8 cellular contexts compared by ENCODE assay signal in genomic region chr10:73218466-73219191, GRCh38. TPM values are rescaled to one million over a fixed set of nuclear protein-coding genes. Genes with fewer than 3 reads are reported as not detected.
DNase-seq lines count a peak whose midpoint lies in the region; ATAC-seq and TF ChIP-seq lines count a peak whose summit lies in the region.

No MANE protein-coding gene starts in this region.

- H3K4me3 ChIP-seq in A673 (ENCODE audit: low read depth, low read length, poor library complexity, severe bottlenecking), result no peak overlapping the region
- H3K4me3 ChIP-seq in GM12875 (ENCODE audit: low read depth, low read length), result no peak overlapping the region
- H3K4me3 ChIP-seq in OCI-LY3 (ENCODE audit: low read length), result no peak overlapping the region
- H3K4me3 ChIP-seq in fibroblast of lung (replicated peaks in 1 of 4; ENCODE audit: control extremely low read depth in 1 of 4, insufficient read depth in 1 of 4, low read depth in 3 of 4, low read length in 4 of 4), result no peak overlapping the region
- H3K4me3 ChIP-seq in MG63, result no peak overlapping the region
- no peak overlapping the region for H3K4me3 ChIP-seq in CD8-positive, alpha-beta memory T cell (ENCODE audit: low read length)

- CTCF ChIA-PET in A673 (lab: Charles Lee), result interaction anchor here (0.6 kb wide), 1 partner anchor 333 kb away, joined by 4 read pairs; no protein-coding TSS in a partner anchor
- CTCF ChIA-PET in CD8-positive, alpha-beta memory T cell (lab: Charles Lee), result no interaction called here

- H3K27me3 Mint-ChIP-seq in CD8-positive, alpha-beta memory T cell, result no peaks in the 10 kb centered on the region

- H3K4me3 Mint-ChIP-seq in CD8-positive, alpha-beta memory T cell, result no peak overlapping the region

- H3K4me2 ChIP-seq in OCI-LY3 (ENCODE audit: low read length) (no peak overlapping the region), fibroblast of lung (ENCODE audit: extremely low read depth, insufficient read depth, low read length) (no peak overlapping the region)

- H3K4me1 Mint-ChIP-seq in CD8-positive, alpha-beta memory T cell, result no peaks in the 10 kb centered on the region

- ATAC-seq in GM19328 (IDR thresholded peaks at IDR 0.05; ENCODE audit: unreplicated experiment), result no peak

- peaks cover 9% of the 10 kb centered on the region for H3K36me3 ChIP-seq in A673 (ENCODE audit: insufficient read depth, low read length, poor library complexity, severe bottlenecking)
- peaks cover 9% of the 10 kb centered on the region for H3K36me3 ChIP-seq in OCI-LY3 (replicated peaks; ENCODE audit: low read depth, low read length)
- no peaks in the 10 kb centered on the region for H3K36me3 ChIP-seq in fibroblast of lung (ENCODE audit: control insufficient read depth, insufficient read depth, low read length)
- H3K36me3 ChIP-seq in MG63, result peaks cover 5% of the 10 kb centered on the region
- H3K36me3 ChIP-seq in CD8-positive, alpha-beta memory T cell (ENCODE audit: insufficient read depth, low read length), result no peaks in the 10 kb centered on the region

- TF ChIP-seq CTCF in A673 (conservative IDR thresholded peaks at IDR 0.05; ENCODE audit: low read depth, low read length) (peak; percentile 73), GM12875 (IDR thresholded peaks at IDR 0.05; ENCODE audit: borderline replicate concordance, insufficient read depth, low read depth, low read length) (peak; percentile 50; the same call in 1 of the 2 replicates), OCI-LY3 (IDR thresholded peaks at IDR 0.05; ENCODE audit: low read depth, low read length) (peak; percentile 39), fibroblast of lung (conservative IDR thresholded peaks at IDR 0.05 in 1 of 2, IDR thresholded peaks at IDR 0.05 in 1 of 2; ENCODE audit: low read depth in 1 of 2, low read length in 2 of 2) (peak; percentile 16 to 45)

- H3K27ac ChIP-seq in A673 (ENCODE audit: low read depth, low read length, poor library complexity, severe bottlenecking) (no peak overlapping the region), OCI-LY3 (ENCODE audit: low read length) (no peak overlapping the region), fibroblast of lung (ENCODE audit: insufficient read depth, low read length) (no peak overlapping the region)
- no peak overlapping the region for H3K27ac ChIP-seq in CD8-positive, alpha-beta memory T cell (ENCODE audit: low read depth, low read length)

- H2AFZ ChIP-seq in OCI-LY3 (ENCODE audit: low read depth, low read length) (no peak overlapping the region), fibroblast of lung (ENCODE audit: low read length) (no peak overlapping the region)

- no peaks in the 10 kb centered on the region for H3K79me2 ChIP-seq in OCI-LY3 (ENCODE audit: low read length)
- H3K79me2 ChIP-seq in fibroblast of lung (ENCODE audit: control insufficient read depth, insufficient read depth, low read length), result no peaks in the 10 kb centered on the region

- H3K4me1 ChIP-seq in A673 (ENCODE audit: insufficient read depth, low read length, poor library complexity, severe bottlenecking) (no peaks in the 10 kb centered on the region), OCI-LY3 (ENCODE audit: low read length) (no peaks in the 10 kb centered on the region), fibroblast of lung (ENCODE audit: control insufficient read depth, extremely low read depth, insufficient read depth, low read length) (no peaks in the 10 kb centered on the region)
- no peaks in the 10 kb centered on the region for H3K4me1 ChIP-seq in CD8-positive, alpha-beta memory T cell (ENCODE audit: insufficient read depth, low read length)

- intact Hi-C loops in A673 (cut with micrococcal nuclease; ENCODE audit: unreplicated experiment), result no loop called here

- POLR2A ChIA-PET in A673 (lab: Charles Lee; ENCODE audit: low non-redundant PET), result interaction anchor here (0.5 kb wide), 1 partner anchor 123 kb away, joined by 7 read pairs; no protein-coding TSS in a partner anchor
- POLR2A ChIA-PET in CD8-positive, alpha-beta memory T cell (lab: Charles Lee), result no interaction called here

- H4K20me1 ChIP-seq in OCI-LY3 (ENCODE audit: insufficient read depth, low read length), result no peaks in the 10 kb centered on the region
- no peaks in the 10 kb centered on the region for H4K20me1 ChIP-seq in fibroblast of lung (ENCODE audit: control insufficient read depth, extremely low read depth, insufficient read depth, low read length)

- peak; percentile 51 for DNase-seq in A673 (ENCODE audit: low spot score)
- DNase-seq in fibroblast of lung (ENCODE audit: low read depth in 2 of 2), result peak; percentile 6 to 27
- DNase-seq in MG63, result no peak
- DNase-seq in CD8-positive, alpha-beta memory T cell, result no peak
- DNase-seq in activated CD8-positive, alpha-beta memory T cell treated with anti-CD3 and anti-CD28 coated beads, Interleukin-2, amount 50 U/mL, for 4 hours, result no peak

- BruUV-seq in A673 (replicated peaks; lab: Mats Ljungman, UMichigan), result no TSS peak

- H3K9ac ChIP-seq in OCI-LY3 (ENCODE audit: low read length) (no peak overlapping the region), fibroblast of lung (ENCODE audit: insufficient read depth, low read length) (no peak overlapping the region)

- no peaks in the 10 kb centered on the region for H3K9me3 ChIP-seq in A673 (ENCODE audit: low read depth, low read length, poor library complexity, severe bottlenecking)
- no peaks in the 10 kb centered on the region for H3K9me3 ChIP-seq in OCI-LY3 (ENCODE audit: insufficient read depth, low read length)
- no peaks in the 10 kb centered on the region for H3K9me3 ChIP-seq in fibroblast of lung (ENCODE audit: control insufficient read depth, insufficient read depth, low read depth, low read length)
- no peaks in the 10 kb centered on the region for H3K9me3 ChIP-seq in MG63
- no peaks in the 10 kb centered on the region for H3K9me3 ChIP-seq in CD8-positive, alpha-beta memory T cell (ENCODE audit: low read length)

- H3K36me3 Mint-ChIP-seq in CD8-positive, alpha-beta memory T cell, result peaks cover 21 to 55% (median 28%) of the 10 kb centered on the region in 3 donors

- H3K27me3 ChIP-seq in A673 (replicated peaks; ENCODE audit: insufficient read depth, low read depth, low read length, poor library complexity), result no peaks in the 10 kb centered on the region
- H3K27me3 ChIP-seq in OCI-LY3 (ENCODE audit: low read depth, low read length), result no peaks in the 10 kb centered on the region
- H3K27me3 ChIP-seq in fibroblast of lung (ENCODE audit: control insufficient read depth, insufficient read depth, low read length), result no peaks in the 10 kb centered on the region
- H3K27me3 ChIP-seq in MG63, result no peaks in the 10 kb centered on the region
- H3K27me3 ChIP-seq in CD8-positive, alpha-beta memory T cell (ENCODE audit: insufficient read depth, low read length, poor library complexity, severe bottlenecking), result no peaks in the 10 kb centered on the region

- no peaks in the 10 kb centered on the region for H3K9me3 Mint-ChIP-seq in CD8-positive, alpha-beta memory T cell

- H3K27ac Mint-ChIP-seq in CD8-positive, alpha-beta memory T cell, result peak overlapping the region in 1 of 8 donors; percentile 27

RNA-seq across cellular contexts. Expression of gene DNAJC9, which starts 28.4 kb away (rescaled TPM):
- total RNA-seq in A673 (2021) (69.1 and 72.9 TPM in 2 replicates), fibroblast of lung (14.5 and 20.3 TPM in 2 replicates)
- 16.3 and 31.4 TPM in 2 replicates for polyA plus RNA-seq in fibroblast of lung
- polyA plus RNA-seq in fibroblast of lung (2012), result 9.3 and 23.6 TPM in 2 replicates
- 1.5 and 16.6 TPM in 2 replicates for polyA minus RNA-seq in fibroblast of lung (ENCODE audit: low replicate concordance)
- total RNA-seq in MG63 (2014; rRNA removed; shearing (Covaris generic); ENCODE audit: low replicate concordance), result 31.1 and 39.5 TPM in 2 replicates
- 10 to 100 TPM; 75.0 to 76.4 TPM for total RNA-seq in CD8-positive, alpha-beta memory T cell
- polyA plus RNA-seq in CD8-positive, alpha-beta memory T cell, result 36.3 TPM

RNA-seq across cellular contexts. Expression of gene MRPS16, which starts 33.8 kb away (rescaled TPM):
- total RNA-seq in A673 (2021) (150 and 164 TPM in 2 replicates), fibroblast of lung (58.3 and 62.3 TPM in 2 replicates)
- 59.4 and 76.2 TPM in 2 replicates for polyA plus RNA-seq in fibroblast of lung
- 87.2 and 124 TPM in 2 replicates for polyA plus RNA-seq in fibroblast of lung (2012)
- 30.4 and 36.1 TPM in 2 replicates for polyA minus RNA-seq in fibroblast of lung (ENCODE audit: low replicate concordance)
- 61.4 TPM in 2 replicates for total RNA-seq in MG63 (2014; rRNA removed; shearing (Covaris generic); ENCODE audit: low replicate concordance)
- total RNA-seq in CD8-positive, alpha-beta memory T cell, result 100 to 1,000 TPM; 141 to 146 TPM
- 102 TPM for polyA plus RNA-seq in CD8-positive, alpha-beta memory T cell

RNA-seq across cellular contexts. Expression of gene FAM149B1, which starts 50.7 kb away (rescaled TPM):
- total RNA-seq in A673 (2021), result 10.9 and 13.4 TPM in 2 replicates
- total RNA-seq in fibroblast of lung, result 35.4 and 44.9 TPM in 2 replicates
- 22.8 and 38.9 TPM in 2 replicates for polyA plus RNA-seq in fibroblast of lung
- polyA plus RNA-seq in fibroblast of lung (2012), result 15.9 and 22.2 TPM in 2 replicates
- 35.4 and 58.6 TPM in 2 replicates for polyA minus RNA-seq in fibroblast of lung (ENCODE audit: low replicate concordance)
- 5.6 and 7.4 TPM in 2 replicates for total RNA-seq in MG63 (2014; rRNA removed; shearing (Covaris generic); ENCODE audit: low replicate concordance)
- 10 to 100 TPM; 13.1 to 13.7 TPM for total RNA-seq in CD8-positive, alpha-beta memory T cell
- polyA plus RNA-seq in CD8-positive, alpha-beta memory T cell, result 4.7 TPM

RNA-seq across cellular contexts. Expression of gene ECD, which starts 50.8 kb away (rescaled TPM):
- total RNA-seq in A673 (2021) (37.3 and 37.4 TPM in 2 replicates), fibroblast of lung (18.2 and 22.0 TPM in 2 replicates)
- 40.9 and 45.4 TPM in 2 replicates for polyA plus RNA-seq in fibroblast of lung
- polyA plus RNA-seq in fibroblast of lung (2012), result 22.3 and 26.0 TPM in 2 replicates
- polyA minus RNA-seq in fibroblast of lung (ENCODE audit: low replicate concordance), result 14.9 and 16.5 TPM in 2 replicates
- 38.3 and 39.6 TPM in 2 replicates for total RNA-seq in MG63 (2014; rRNA removed; shearing (Covaris generic); ENCODE audit: low replicate concordance)
- total RNA-seq in CD8-positive, alpha-beta memory T cell, result 10 to 100 TPM; 33.2 to 35.8 TPM
- polyA plus RNA-seq in CD8-positive, alpha-beta memory T cell, result 24.9 TPM

Comparison
In these comparisons a context has a peak if more than half of its experiments do, and no peak if none do; other contexts are left out.
1. DNase-seq: peak in A673 (single experiment) and fibroblast of lung (2 of 2); none in MG63 (single experiment), CD8-positive, alpha-beta memory T cell (0 of 5) and activated CD8-positive, alpha-beta memory T cell treated with anti-CD3 and anti-CD28 coated beads, Interleukin-2, amount 50 U/mL, for 4 hours (single experiment).
2. Peak in every context shown above with its lines, with median percentiles within 50 percentile points of each other: CTCF ChIP-seq.